22 cellular contexts compared by ENCODE assay signal in genomic region chr3:117480493-117480892, GRCh38.
"Had no signal": no experiment of that assay in that cellular context is flagged by ENCODE, and none has a peak within 500 bp of the region (broad histone marks: within the 10 kb centered on the region; RNA-seq: fewer than 3 reads in every experiment).

No MANE protein-coding gene starts in this region.

- H3K9me3 ChIP-seq: esophagus squamous epithelium, left lung, psoas muscle, sigmoid colon, stomach, thyroid gland, vagina had no signal

- H3K27ac ChIP-seq: esophagus squamous epithelium, heart right ventricle, left lung, psoas muscle, sigmoid colon, stomach, thyroid gland, vagina had no signal

- H3K4me1 ChIP-seq: esophagus squamous epithelium, heart right ventricle, left lung, psoas muscle, sigmoid colon, thyroid gland, vagina had no signal

- H3K27me3 ChIP-seq: esophagus squamous epithelium, heart right ventricle, left lung, sigmoid colon, stomach, thyroid gland, vagina had no signal

- H3K36me3 ChIP-seq: esophagus squamous epithelium, heart right ventricle, left lung, sigmoid colon, stomach, thyroid gland, vagina had no signal

- H3K4me3 ChIP-seq: esophagus squamous epithelium, heart right ventricle, left lung, psoas muscle, sigmoid colon, stomach, thyroid gland, vagina had no signal

- DNase-seq: cortex of kidney; effector memory CD8-positive, alpha-beta T cell; erythroblast; esophagus squamous epithelium; foreskin melanocyte; glutamatergic neuron; heart right ventricle; left cardiac atrium; left lung; natural killer cell; posterior cingulate gyrus; psoas muscle; right cardiac atrium; sigmoid colon; stimulated activated CD4-positive, alpha-beta T cell treated with anti-CD3 and anti-CD28 coated beads, Interleukin-2, amount 100 ng/mL, for 24 hours; stimulated activated CD4-positive, alpha-beta T cell treated with anti-CD3 and anti-CD28 coated beads, Interleukin-4, amount 100 ng/mL, for 24 hours; stimulated activated naive CD4-positive, alpha-beta T cell treated with Interleukin-2 at 50 U/mL for 16 hours; stomach; thyroid gland; trophoblast cell had no signal

- ATAC-seq: effector memory CD8-positive, alpha-beta T cell; heart right ventricle; left cardiac atrium; left lung; natural killer cell; psoas muscle; right cardiac atrium; stimulated activated effector memory CD8-positive, alpha-beta T cell treated with anti-CD3 and anti-CD28 coated beads, Interleukin-12 subunit alpha, Interleukin-12 subunit beta, amount 100 ng/mL, for 72 hours had no signal
